1 cellular context compared by ENCODE assay signal in genomic region chr19:13539332-13539731, GRCh38.
A peak's percentile ranks its signal among the peaks of the same experiment; 100 is the strongest.
TF ChIP-seq lines count a peak whose summit lies in the region.

No MANE protein-coding gene starts in this region.

TF ChIP-seq in K562, 482 proteins besides CTCF, POLR2A, EP300 and RAD21 (continued from another document):
- TF ChIP-seq HLTF (IDR thresholded peaks at IDR 0.05) (0 out of 2 replicates have a peak, but pooled peaks have one; percentile 59), CREM (IDR thresholded peaks at IDR 0.05; ENCODE audit: low read depth) (no peak), MECOM (CRISPR knock-in tag; IDR thresholded peaks at IDR 0.05) (no peak), ZNF586 (CRISPR knock-in tag; conservative IDR thresholded peaks at IDR 0.05) (no peak), SMARCA5 (IDR thresholded peaks at IDR 0.05) (0 out of 2 replicates have a peak, but pooled peaks have one; percentile 36), TGIF2 (CRISPR knock-in tag; IDR thresholded peaks at IDR 0.05) (no peak), ZNF354B (CRISPR knock-in tag; IDR thresholded peaks at IDR 0.05) (no peak), RBM25 (IDR thresholded peaks at IDR 0.05; ENCODE audit: low read depth, low read length, severe bottlenecking) (peak; percentile 96), GATAD2B (IDR thresholded peaks at IDR 0.05; ENCODE audit: borderline replicate concordance) (no peak), SMAD2 (IDR thresholded peaks at IDR 0.05; ENCODE audit: low read depth, low read length) (no peak)
- TF ChIP-seq, protein P1, sequence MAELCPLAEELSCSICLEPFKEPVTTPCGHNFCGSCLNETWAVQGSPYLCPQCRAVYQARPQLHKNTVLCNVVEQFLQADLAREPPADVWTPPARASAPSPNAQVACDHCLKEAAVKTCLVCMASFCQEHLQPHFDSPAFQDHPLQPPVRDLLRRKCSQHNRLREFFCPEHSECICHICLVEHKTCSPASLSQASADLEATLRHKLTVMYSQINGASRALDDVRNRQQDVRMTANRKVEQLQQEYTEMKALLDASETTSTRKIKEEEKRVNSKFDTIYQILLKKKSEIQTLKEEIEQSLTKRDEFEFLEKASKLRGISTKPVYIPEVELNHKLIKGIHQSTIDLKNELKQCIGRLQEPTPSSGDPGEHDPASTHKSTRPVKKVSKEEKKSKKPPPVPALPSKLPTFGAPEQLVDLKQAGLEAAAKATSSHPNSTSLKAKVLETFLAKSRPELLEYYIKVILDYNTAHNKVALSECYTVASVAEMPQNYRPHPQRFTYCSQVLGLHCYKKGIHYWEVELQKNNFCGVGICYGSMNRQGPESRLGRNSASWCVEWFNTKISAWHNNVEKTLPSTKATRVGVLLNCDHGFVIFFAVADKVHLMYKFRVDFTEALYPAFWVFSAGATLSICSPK (IDR thresholded peaks at IDR 0.05; ENCODE audit: borderline replicate concordance): no peak
- TF ChIP-seq, protein P2, sequence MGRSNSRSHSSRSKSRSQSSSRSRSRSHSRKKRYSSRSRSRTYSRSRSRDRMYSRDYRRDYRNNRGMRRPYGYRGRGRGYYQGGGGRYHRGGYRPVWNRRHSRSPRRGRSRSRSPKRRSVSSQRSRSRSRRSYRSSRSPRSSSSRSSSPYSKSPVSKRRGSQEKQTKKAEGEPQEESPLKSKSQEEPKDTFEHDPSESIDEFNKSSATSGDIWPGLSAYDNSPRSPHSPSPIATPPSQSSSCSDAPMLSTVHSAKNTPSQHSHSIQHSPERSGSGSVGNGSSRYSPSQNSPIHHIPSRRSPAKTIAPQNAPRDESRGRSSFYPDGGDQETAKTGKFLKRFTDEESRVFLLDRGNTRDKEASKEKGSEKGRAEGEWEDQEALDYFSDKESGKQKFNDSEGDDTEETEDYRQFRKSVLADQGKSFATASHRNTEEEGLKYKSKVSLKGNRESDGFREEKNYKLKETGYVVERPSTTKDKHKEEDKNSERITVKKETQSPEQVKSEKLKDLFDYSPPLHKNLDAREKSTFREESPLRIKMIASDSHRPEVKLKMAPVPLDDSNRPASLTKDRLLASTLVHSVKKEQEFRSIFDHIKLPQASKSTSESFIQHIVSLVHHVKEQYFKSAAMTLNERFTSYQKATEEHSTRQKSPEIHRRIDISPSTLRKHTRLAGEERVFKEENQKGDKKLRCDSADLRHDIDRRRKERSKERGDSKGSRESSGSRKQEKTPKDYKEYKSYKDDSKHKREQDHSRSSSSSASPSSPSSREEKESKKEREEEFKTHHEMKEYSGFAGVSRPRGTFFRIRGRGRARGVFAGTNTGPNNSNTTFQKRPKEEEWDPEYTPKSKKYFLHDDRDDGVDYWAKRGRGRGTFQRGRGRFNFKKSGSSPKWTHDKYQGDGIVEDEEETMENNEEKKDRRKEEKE (IDR thresholded peaks at IDR 0.05; ENCODE audit: borderline replicate concordance in 1 of 2, control insufficient read depth in 1 of 2, low read depth in 2 of 2, low read length in 1 of 2): no peak
